Comparison of ENCODE assay signal across 1 cellular context in the genomic region with DNA sequence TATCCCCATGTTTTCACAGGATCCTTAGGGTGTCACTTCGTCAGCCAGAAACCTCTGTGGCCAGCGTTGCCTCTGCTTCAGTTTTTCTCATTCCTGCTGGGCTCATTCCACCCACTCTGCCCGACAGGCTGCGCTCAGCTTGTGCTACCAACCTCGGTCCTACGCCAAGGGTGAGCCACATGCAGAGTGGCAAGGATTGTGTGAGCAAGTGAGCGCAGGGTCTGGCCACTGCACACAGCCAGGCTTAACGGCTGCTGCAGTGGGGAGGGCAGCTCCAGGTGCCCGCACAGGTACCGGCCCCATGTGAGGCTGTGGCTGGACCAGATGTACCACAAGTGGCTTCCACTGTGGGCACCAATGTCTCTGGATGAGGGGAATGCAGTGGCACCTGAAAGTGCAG.
TF ChIP-seq lines count a peak whose summit lies in the region.

No MANE protein-coding gene starts in this region.

TF ChIP-seq in H1, 55 proteins besides CTCF, POLR2A, EP300 and RAD21:
- no peak for TF ChIP-seq SIX5 (IDR thresholded peaks at IDR 0.05; ENCODE audit: low read depth, low read length)
- no peak for TF ChIP-seq SAP30 (IDR thresholded peaks at IDR 0.05; ENCODE audit: insufficient read depth, insufficient replicate concordance, low read length)
- TF ChIP-seq CHD2 (IDR thresholded peaks at IDR 0.05; ENCODE audit: low read length), result no peak
- TF ChIP-seq HDAC2 (IDR thresholded peaks at IDR 0.05; ENCODE audit: borderline replicate concordance in 1 of 2, low read depth in 2 of 2, low read length in 2 of 2), result no peak
- TF ChIP-seq, protein P1, sequence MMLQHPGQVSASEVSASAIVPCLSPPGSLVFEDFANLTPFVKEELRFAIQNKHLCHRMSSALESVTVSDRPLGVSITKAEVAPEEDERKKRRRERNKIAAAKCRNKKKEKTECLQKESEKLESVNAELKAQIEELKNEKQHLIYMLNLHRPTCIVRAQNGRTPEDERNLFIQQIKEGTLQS (IDR thresholded peaks at IDR 0.05; ENCODE audit: insufficient read depth, low read depth, low read length), result no peak
- no peak for TF ChIP-seq MAFK (IDR thresholded peaks at IDR 0.05; ENCODE audit: low read depth, low read length)
- TF ChIP-seq SIRT6 (IDR thresholded peaks at IDR 0.05; ENCODE audit: low read length), result no peak
- no peak for TF ChIP-seq BCL11A (IDR thresholded peaks at IDR 0.05; ENCODE audit: low read depth in 2 of 2, low read length in 2 of 2)
